ENCODE assay signal across 13 cellular contexts in genomic region chr16:47887496-47887895, GRCh38.
DNase-seq lines count a peak whose midpoint lies in the region; ATAC-seq and TF ChIP-seq lines count a peak whose summit lies in the region.
"Had no signal": no experiment of that assay in that cellular context is flagged by ENCODE, and none has a peak within 500 bp of the region (broad histone marks: within the 10 kb centered on the region; RNA-seq: fewer than 3 reads in every experiment).

No MANE protein-coding gene starts in this region.

- H3K9me3 ChIP-seq in endodermal cell (ENCODE audit: control insufficient read depth, low read length): peaks cover 16% of the 10 kb centered on the region
- H3K9me3 ChIP-seq: neutrophil had no signal

- H3K27ac Mint-ChIP-seq in endodermal cell (peak overlapping the region; percentile 80), neural crest cell (ENCODE audit: unreplicated experiment) (peak overlapping the region; percentile 86)
- H3K27ac Mint-ChIP-seq in activated naive CD4-positive, alpha-beta T cell treated with anti-CD3 and anti-CD28 coated beads, Interleukin-2, amount 10 ng/mL, durations not matched to agents 7 days and 5 days: no peak overlapping the region
- H3K27ac Mint-ChIP-seq: activated CD4-positive, alpha-beta T cell treated with anti-CD3 and anti-CD28 coated beads for 36 hours had no signal

- no peaks in the 10 kb centered on the region for H3K27me3 ChIP-seq in endodermal cell (ENCODE audit: control insufficient read depth, insufficient read depth, low read length, poor library complexity, severe bottlenecking)

- H3K36me3 Mint-ChIP-seq in endodermal cell (ENCODE audit: low read depth) (no peaks in the 10 kb centered on the region), neural crest cell (ENCODE audit: low read depth) (no peaks in the 10 kb centered on the region)
- H3K36me3 Mint-ChIP-seq in activated naive CD4-positive, alpha-beta T cell treated with anti-CD3 and anti-CD28 coated beads, Interleukin-2, amount 10 ng/mL, durations not matched to agents 7 days and 5 days: no peaks in the 10 kb centered on the region

- ATAC-seq in GM18868 (IDR thresholded peaks at IDR 0.05; ENCODE audit: unreplicated experiment): no peak
- ATAC-seq: activated CD4-positive, alpha-beta T cell treated with anti-CD3 and anti-CD28 coated beads for 36 hours had no signal

- WGBS in endodermal cell (ENCODE audit: insufficient coverage in 1 of 2, insufficient read length in 1 of 2), 2 experiments: 10 to 15% methylated on average over 2 to 5 of the region's 5 CpGs

- H3K4me3 Mint-ChIP-seq in endodermal cell (peak overlapping the region; percentile 28), neural crest cell (peak overlapping the region; percentile 67)
- H3K4me3 Mint-ChIP-seq in activated naive CD4-positive, alpha-beta T cell treated with anti-CD3 and anti-CD28 coated beads, Interleukin-2, amount 10 ng/mL, durations not matched to agents 7 days and 5 days: no peak overlapping the region
- H3K4me3 Mint-ChIP-seq: activated CD4-positive, alpha-beta T cell treated with anti-CD3 and anti-CD28 coated beads for 36 hours had no signal

- H3K4me1 ChIP-seq in endodermal cell (ENCODE audit: control insufficient read depth, insufficient read depth, low read length): peaks cover 32% of the 10 kb centered on the region

- no peaks in the 10 kb centered on the region for H3K36me3 ChIP-seq in endodermal cell (ENCODE audit: control insufficient read depth, insufficient read depth, low read length)
- H3K36me3 ChIP-seq: neutrophil had no signal

- H3K9me3 Mint-ChIP-seq in endodermal cell (peaks cover 4% of the 10 kb centered on the region), neural crest cell (peaks cover 3% of the 10 kb centered on the region)
- no peaks in the 10 kb centered on the region for H3K9me3 Mint-ChIP-seq in activated naive CD4-positive, alpha-beta T cell treated with anti-CD3 and anti-CD28 coated beads, Interleukin-2, amount 10 ng/mL, durations not matched to agents 7 days and 5 days

- H3K27me3 Mint-ChIP-seq in endodermal cell (ENCODE audit: insufficient read depth): peaks cover 5% of the 10 kb centered on the region
- H3K27me3 Mint-ChIP-seq in neural crest cell (ENCODE audit: low read depth): no peaks in the 10 kb centered on the region
- H3K27me3 Mint-ChIP-seq in activated naive CD4-positive, alpha-beta T cell treated with anti-CD3 and anti-CD28 coated beads, Interleukin-2, amount 10 ng/mL, durations not matched to agents 7 days and 5 days: peaks cover 13% of the 10 kb centered on the region

- DNase-seq in ELR (ENCODE audit: low read depth) (peak; percentile 91), NCI-H345 (lab: John Stamatoyannopoulos, UW) (peak; percentile 43), endodermal cell (peak; percentile 81), neural crest cell (ENCODE audit: low read depth, low spot score) (no peak), SW480 (ENCODE audit: low spot score) (no peak)
- no peak for DNase-seq in activated naive CD4-positive, alpha-beta T cell treated with anti-CD3 and anti-CD28 coated beads, Interleukin-2, amount 10 ng/mL, durations not matched to agents 7 days and 5 days
- DNase-seq in activated T-cell treated with anti-CD3 and anti-CD28 coated beads, Interleukin-2, amount 50 U/mL, for 48 hours: no peak
- DNase-seq: activated CD4-positive, alpha-beta T cell treated with anti-CD3 and anti-CD28 coated beads for 36 hours; activated naive CD4-positive, alpha-beta T cell treated with anti-CD3 and anti-CD28 coated beads, Interleukin-2, amount 50 U/mL, for 16 hours; NCI-H187 treated with DMSO at 0.1 percent for 48 hours; SIG-M5 had no signal

- H3K4me3 ChIP-seq in endodermal cell (ENCODE audit: low read length): peak overlapping the region; percentile 61

- TF ChIP-seq CTCF in endodermal cell (conservative IDR thresholded peaks at IDR 0.05) (no peak), neural crest cell (conservative IDR thresholded peaks at IDR 0.05) (no peak)

- H3K4me1 Mint-ChIP-seq in endodermal cell (peaks cover 60% of the 10 kb centered on the region), neural crest cell (peaks cover 82% of the 10 kb centered on the region)
- no peaks in the 10 kb centered on the region for H3K4me1 Mint-ChIP-seq in activated naive CD4-positive, alpha-beta T cell treated with anti-CD3 and anti-CD28 coated beads, Interleukin-2, amount 10 ng/mL, durations not matched to agents 7 days and 5 days
- H3K4me1 Mint-ChIP-seq: activated CD4-positive, alpha-beta T cell treated with anti-CD3 and anti-CD28 coated beads for 36 hours had no signal

- peak overlapping the region; percentile 2 for H3K9ac ChIP-seq in endodermal cell (ENCODE audit: extremely low read depth, low read length, poor library complexity, severe bottlenecking)

- CTCF ChIA-PET in activated naive CD4-positive, alpha-beta T cell treated with anti-CD3 and anti-CD28 coated beads, Interleukin-2, amount 10 ng/mL, durations not matched to agents 7 days and 5 days (lab: Charles Lee): no interaction called here

- peak overlapping the region; percentile 63 for H3K27ac ChIP-seq in endodermal cell (ENCODE audit: low read depth, low read length)
- H3K27ac ChIP-seq: neutrophil had no signal

Comparison
In these comparisons a context has a peak if more than half of its experiments do, and no peak if none do; other contexts are left out.
1. DNase-seq: peak in ELR (single experiment), NCI-H345 (single experiment) and endodermal cell (single experiment); none in neural crest cell (single experiment), activated naive CD4-positive, alpha-beta T cell treated with anti-CD3 and anti-CD28 coated beads, Interleukin-2, amount 10 ng/mL, durations not matched to agents 7 days and 5 days (single experiment), activated T-cell treated with anti-CD3 and anti-CD28 coated beads, Interleukin-2, amount 50 U/mL, for 48 hours (0 of 2) and SW480 (single experiment).